In genomic region chr2:41319437-41319836, GRCh38 we compare ENCODE assay signal across 34 cellular contexts.
"Had no signal": no experiment of that assay in that cellular context is flagged by ENCODE, and none has a peak within 500 bp of the region (broad histone marks: within the 10 kb centered on the region; RNA-seq: fewer than 3 reads in every experiment).

No MANE protein-coding gene starts in this region.

- H3K4me3 ChIP-seq: MG63 had no signal

- H3K36me3 ChIP-seq: MG63 had no signal

- H3K9me3 ChIP-seq: MG63 had no signal

- DNase-seq: Karpas-422, Kasumi-1, MG63, MM.1S, MV-4-11, NCI-H1048, NCI-H1092, NCI-H1092 treated with DMSO at 0.1 percent for 48 hours, NCI-H1105, NCI-H1105 treated with DMSO at 0.1 percent for 48 hours, NCI-H1417, NCI-H1417 treated with DMSO at 0.1 percent for 48 hours, NCI-H1436, NCI-H1436 treated with DMSO at 0.1 percent for 48 hours, NCI-H146, NCI-H1694, NCI-H1694 treated with DMSO at 0.1 percent for 48 hours, NCI-H187, NCI-H187 treated with DMSO at 0.1 percent for 48 hours, NCI-H1930, NCI-H2029, NCI-H2029 treated with DMSO at 0.1 percent for 48 hours, NCI-H2081, NCI-H2081 treated with DMSO at 0.1 percent for 48 hours, NCI-H2107, NCI-H2171, NCI-H2171 treated with DMSO at 0.1 percent for 48 hours, NCI-H2227 treated with DMSO at 0.1 percent for 48 hours, NCI-H226, NCI-H345, NCI-H446, NCI-H446 treated with DMSO at 0.1 percent for 48 hours, NCI-H510A, NCI-H510A treated with DMSO at 0.1 percent for 48 hours had no signal

- H3K27me3 ChIP-seq: MG63 had no signal
